Comparison of ENCODE assay signal across 1 cellular context in the genomic region with DNA sequence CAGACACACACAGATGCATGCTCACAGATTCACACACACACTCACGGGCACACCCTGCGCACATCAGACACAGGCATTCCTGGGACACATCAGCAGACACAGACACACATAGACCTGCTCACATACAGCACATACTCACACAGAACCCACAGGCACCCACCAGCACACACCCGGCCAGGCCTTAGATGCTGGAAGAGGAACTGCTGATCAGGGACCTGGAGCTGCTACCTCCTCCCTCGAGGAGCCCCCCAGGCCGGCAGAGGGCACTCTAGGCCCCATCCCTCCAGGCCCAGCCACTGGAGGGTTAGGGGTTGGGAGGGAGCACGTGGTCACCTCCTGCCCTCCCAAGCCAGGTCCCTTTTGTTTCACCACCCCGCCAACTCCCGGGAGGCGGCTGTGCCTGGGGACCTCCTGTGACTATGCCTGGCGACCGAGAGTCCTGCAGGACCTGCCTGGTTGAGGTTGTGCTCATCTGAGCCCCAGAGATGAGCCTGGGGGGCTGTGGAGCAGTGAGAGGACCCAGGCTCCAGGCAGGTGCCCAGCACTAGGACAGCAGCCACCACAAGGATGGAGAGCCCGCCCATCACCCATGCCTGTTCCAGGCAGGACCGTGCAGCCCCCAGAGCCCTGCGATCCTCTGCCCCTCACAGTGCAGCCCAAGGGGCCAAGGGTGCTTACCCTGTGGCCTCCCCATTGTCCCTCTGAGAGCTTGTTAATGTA.
TF ChIP-seq lines count a peak whose summit lies in the region.

No MANE protein-coding gene starts in this region.

TF ChIP-seq in K562, 482 proteins besides CTCF, POLR2A, EP300 and RAD21 (continued from another document and continues in another):
- TF ChIP-seq ETS1 (conservative IDR thresholded peaks at IDR 0.05; ENCODE audit: control insufficient read depth, low read depth, low read length) = 0 out of 2 replicates have a peak, but pooled peaks have one; percentile 45
- TF ChIP-seq E2F5 (CRISPR knock-in tag; IDR thresholded peaks at IDR 0.05) = no peak
- TF ChIP-seq E2F1 (CRISPR knock-in tag; IDR thresholded peaks at IDR 0.05) = no peak
- no peak for TF ChIP-seq CBFB (CRISPR knock-in tag; IDR thresholded peaks at IDR 0.05)
- TF ChIP-seq ATF6 (CRISPR knock-in tag; IDR thresholded peaks at IDR 0.05) = no peak
- TF ChIP-seq GTF2F1 (IDR thresholded peaks at IDR 0.05; ENCODE audit: low read depth, low read length) = no peak
- no peak for TF ChIP-seq MAFK (IDR thresholded peaks at IDR 0.05; ENCODE audit: low read length)
- no peak for TF ChIP-seq FUS (optimal IDR thresholded peaks at IDR 0.05; ENCODE audit: low read depth, low read length)
- no peak for TF ChIP-seq ILF3 (IDR thresholded peaks at IDR 0.05; ENCODE audit: borderline replicate concordance)
- TF ChIP-seq, protein P1, sequence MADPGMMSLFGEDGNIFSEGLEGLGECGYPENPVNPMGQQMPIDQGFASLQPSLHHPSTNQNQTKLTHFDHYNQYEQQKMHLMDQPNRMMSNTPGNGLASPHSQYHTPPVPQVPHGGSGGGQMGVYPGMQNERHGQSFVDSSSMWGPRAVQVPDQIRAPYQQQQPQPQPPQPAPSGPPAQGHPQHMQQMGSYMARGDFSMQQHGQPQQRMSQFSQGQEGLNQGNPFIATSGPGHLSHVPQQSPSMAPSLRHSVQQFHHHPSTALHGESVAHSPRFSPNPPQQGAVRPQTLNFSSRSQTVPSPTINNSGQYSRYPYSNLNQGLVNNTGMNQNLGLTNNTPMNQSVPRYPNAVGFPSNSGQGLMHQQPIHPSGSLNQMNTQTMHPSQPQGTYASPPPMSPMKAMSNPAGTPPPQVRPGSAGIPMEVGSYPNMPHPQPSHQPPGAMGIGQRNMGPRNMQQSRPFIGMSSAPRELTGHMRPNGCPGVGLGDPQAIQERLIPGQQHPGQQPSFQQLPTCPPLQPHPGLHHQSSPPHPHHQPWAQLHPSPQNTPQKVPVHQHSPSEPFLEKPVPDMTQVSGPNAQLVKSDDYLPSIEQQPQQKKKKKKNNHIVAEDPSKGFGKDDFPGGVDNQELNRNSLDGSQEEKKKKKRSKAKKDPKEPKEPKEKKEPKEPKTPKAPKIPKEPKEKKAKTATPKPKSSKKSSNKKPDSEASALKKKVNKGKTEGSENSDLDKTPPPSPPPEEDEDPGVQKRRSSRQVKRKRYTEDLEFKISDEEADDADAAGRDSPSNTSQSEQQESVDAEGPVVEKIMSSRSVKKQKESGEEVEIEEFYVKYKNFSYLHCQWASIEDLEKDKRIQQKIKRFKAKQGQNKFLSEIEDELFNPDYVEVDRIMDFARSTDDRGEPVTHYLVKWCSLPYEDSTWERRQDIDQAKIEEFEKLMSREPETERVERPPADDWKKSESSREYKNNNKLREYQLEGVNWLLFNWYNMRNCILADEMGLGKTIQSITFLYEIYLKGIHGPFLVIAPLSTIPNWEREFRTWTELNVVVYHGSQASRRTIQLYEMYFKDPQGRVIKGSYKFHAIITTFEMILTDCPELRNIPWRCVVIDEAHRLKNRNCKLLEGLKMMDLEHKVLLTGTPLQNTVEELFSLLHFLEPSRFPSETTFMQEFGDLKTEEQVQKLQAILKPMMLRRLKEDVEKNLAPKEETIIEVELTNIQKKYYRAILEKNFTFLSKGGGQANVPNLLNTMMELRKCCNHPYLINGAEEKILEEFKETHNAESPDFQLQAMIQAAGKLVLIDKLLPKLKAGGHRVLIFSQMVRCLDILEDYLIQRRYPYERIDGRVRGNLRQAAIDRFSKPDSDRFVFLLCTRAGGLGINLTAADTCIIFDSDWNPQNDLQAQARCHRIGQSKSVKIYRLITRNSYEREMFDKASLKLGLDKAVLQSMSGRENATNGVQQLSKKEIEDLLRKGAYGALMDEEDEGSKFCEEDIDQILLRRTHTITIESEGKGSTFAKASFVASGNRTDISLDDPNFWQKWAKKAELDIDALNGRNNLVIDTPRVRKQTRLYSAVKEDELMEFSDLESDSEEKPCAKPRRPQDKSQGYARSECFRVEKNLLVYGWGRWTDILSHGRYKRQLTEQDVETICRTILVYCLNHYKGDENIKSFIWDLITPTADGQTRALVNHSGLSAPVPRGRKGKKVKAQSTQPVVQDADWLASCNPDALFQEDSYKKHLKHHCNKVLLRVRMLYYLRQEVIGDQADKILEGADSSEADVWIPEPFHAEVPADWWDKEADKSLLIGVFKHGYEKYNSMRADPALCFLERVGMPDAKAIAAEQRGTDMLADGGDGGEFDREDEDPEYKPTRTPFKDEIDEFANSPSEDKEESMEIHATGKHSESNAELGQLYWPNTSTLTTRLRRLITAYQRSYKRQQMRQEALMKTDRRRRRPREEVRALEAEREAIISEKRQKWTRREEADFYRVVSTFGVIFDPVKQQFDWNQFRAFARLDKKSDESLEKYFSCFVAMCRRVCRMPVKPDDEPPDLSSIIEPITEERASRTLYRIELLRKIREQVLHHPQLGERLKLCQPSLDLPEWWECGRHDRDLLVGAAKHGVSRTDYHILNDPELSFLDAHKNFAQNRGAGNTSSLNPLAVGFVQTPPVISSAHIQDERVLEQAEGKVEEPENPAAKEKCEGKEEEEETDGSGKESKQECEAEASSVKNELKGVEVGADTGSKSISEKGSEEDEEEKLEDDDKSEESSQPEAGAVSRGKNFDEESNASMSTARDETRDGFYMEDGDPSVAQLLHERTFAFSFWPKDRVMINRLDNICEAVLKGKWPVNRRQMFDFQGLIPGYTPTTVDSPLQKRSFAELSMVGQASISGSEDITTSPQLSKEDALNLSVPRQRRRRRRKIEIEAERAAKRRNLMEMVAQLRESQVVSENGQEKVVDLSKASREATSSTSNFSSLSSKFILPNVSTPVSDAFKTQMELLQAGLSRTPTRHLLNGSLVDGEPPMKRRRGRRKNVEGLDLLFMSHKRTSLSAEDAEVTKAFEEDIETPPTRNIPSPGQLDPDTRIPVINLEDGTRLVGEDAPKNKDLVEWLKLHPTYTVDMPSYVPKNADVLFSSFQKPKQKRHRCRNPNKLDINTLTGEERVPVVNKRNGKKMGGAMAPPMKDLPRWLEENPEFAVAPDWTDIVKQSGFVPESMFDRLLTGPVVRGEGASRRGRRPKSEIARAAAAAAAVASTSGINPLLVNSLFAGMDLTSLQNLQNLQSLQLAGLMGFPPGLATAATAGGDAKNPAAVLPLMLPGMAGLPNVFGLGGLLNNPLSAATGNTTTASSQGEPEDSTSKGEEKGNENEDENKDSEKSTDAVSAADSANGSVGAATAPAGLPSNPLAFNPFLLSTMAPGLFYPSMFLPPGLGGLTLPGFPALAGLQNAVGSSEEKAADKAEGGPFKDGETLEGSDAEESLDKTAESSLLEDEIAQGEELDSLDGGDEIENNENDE (IDR thresholded peaks at IDR 0.05; ENCODE audit: low read depth, low read length) = no peak
- no peak for TF ChIP-seq TGIF2 (CRISPR knock-in tag; IDR thresholded peaks at IDR 0.05)
- TF ChIP-seq SAP30 (IDR thresholded peaks at IDR 0.05; ENCODE audit: borderline replicate concordance, insufficient read depth, low read depth, low read length, poor library complexity, severe bottlenecking) = no peak
- no peak for TF ChIP-seq NR2C2 (CRISPR knock-in tag; IDR thresholded peaks at IDR 0.05)
- peak; percentile 55; the same call in 1 of the 2 replicates for TF ChIP-seq NR2C2 (tag; IDR thresholded peaks at IDR 0.05)
- no peak for TF ChIP-seq ZBTB26 (CRISPR knock-in tag; IDR thresholded peaks at IDR 0.05)
- no peak for TF ChIP-seq CUX1 (CRISPR knock-in tag; IDR thresholded peaks at IDR 0.05)
- no peak for TF ChIP-seq SNRNP70 (optimal IDR thresholded peaks at IDR 0.05; ENCODE audit: low read depth, low read length)
- TF ChIP-seq ZSCAN32 (CRISPR knock-in tag; IDR thresholded peaks at IDR 0.05) = no peak
- TF ChIP-seq ZNF274 (IDR thresholded peaks at IDR 0.05; ENCODE audit: borderline replicate concordance, low read depth, low read length) = no peak
- TF ChIP-seq, protein P2, sequence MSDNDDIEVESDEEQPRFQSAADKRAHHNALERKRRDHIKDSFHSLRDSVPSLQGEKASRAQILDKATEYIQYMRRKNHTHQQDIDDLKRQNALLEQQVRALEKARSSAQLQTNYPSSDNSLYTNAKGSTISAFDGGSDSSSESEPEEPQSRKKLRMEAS (CRISPR knock-in tag; IDR thresholded peaks at IDR 0.05) = peak; percentile 93
- TF ChIP-seq HCFC1 (IDR thresholded peaks at IDR 0.05; ENCODE audit: low read depth, low read length) = peak; percentile 47
- TF ChIP-seq SMC3 (conservative IDR thresholded peaks at IDR 0.05; ENCODE audit: insufficient read depth, low read depth, low read length) = peak; percentile 28; the same call in 1 of the 2 replicates
- peak; percentile 65 to 82 for TF ChIP-seq MAZ (CRISPR knock-in tag; conservative IDR thresholded peaks at IDR 0.05 in 1 of 2, IDR thresholded peaks at IDR 0.05 in 1 of 2)
